8 cellular contexts compared by ENCODE assay signal in the genomic region with DNA sequence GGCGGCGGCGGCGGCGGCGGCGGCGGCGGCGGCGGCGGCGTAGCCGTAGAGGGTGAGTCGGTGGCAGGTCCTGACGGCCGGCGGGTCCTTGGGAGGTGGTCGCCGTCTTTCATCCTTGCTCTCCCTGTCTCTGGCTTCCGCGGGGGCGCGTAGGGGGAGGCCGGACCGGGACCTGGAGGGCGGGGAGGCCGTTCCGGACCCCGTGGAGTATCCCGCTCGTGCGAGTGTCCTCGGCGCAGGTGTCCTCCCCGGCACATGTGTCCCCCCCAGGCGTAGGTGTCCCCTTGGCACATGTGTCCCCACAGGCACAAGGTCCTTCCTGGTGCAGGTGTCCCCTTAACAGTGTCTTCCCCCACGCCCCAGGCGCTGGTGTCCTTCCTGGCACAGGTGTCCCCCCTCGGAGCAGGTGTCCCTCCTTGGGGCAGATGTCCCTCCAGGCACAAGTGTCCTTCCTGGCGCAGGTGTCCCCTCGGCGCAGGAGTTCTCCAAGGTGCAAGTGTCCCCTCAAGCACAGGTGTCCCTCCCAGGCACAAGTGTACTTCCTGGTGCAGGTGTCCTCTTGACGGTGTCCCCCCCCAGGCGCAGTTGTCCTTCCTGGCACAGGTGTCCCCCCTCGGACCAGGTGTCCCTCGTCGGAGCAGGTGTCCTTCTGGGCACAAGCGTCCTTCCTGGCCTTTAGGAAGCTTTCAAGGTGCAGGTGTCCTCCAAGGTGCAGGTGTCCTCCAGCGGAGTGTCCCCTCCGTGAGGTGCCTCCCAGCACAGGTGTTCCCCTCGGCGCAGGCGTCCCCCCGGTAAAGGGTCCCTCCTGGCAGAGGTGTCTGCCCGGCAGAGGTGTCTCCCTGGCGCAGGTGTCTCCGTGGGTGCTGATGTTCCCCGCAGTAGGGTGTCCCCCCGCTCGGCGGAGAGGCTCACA. TPM values are rescaled to one million over a fixed set of nuclear protein-coding genes. Genes with fewer than 3 reads are reported as not detected.
DNase-seq lines count a peak whose midpoint lies in the region; ATAC-seq and TF ChIP-seq lines count a peak whose summit lies in the region.

No MANE protein-coding gene starts in this region.

- H3K27ac ChIP-seq in SK-N-SH (ENCODE audit: low read depth in 2 of 2, low read length in 1 of 2) (peak overlapping the region in 1 of 2 experiments; percentile 48; a peak in 1 of 4 replicates), suprapubic skin (peak overlapping the region; percentile 85)

- no peaks in the 10 kb centered on the region for H3F3A ChIP-seq in SK-N-SH (replicated peaks; ENCODE audit: insufficient read depth)

- CTCF ChIA-PET in SK-N-SH (lab: Yijun Ruan, JAX): interaction anchor here (0.9 kb wide), 1 partner anchor 8 kb away, joined by 3 read pairs; no protein-coding TSS in a partner anchor

- TF ChIP-seq CTCF in SK-N-SH (IDR thresholded peaks at IDR 0.05): no peak
- TF ChIP-seq CTCF in chondrocyte (IDR thresholded peaks at IDR 0.05): no peak
- no peak for TF ChIP-seq CTCF in suprapubic skin (IDR thresholded peaks at IDR 0.05)

- TF ChIP-seq EP300 in SK-N-SH (IDR thresholded peaks at IDR 0.05; ENCODE audit: borderline replicate concordance in 1 of 2, low read depth in 1 of 2, low read length in 1 of 2) (no peak), suprapubic skin (IDR thresholded peaks at IDR 0.05) (no peak)

- H3K9ac ChIP-seq in SK-N-SH: peak overlapping the region; percentile 81

- H3K9me3 Mint-ChIP-seq in chondrocyte (ENCODE audit: low read depth): no peaks in the 10 kb centered on the region
- no peaks in the 10 kb centered on the region for H3K9me3 Mint-ChIP-seq in memory B cell

- 8% methylated on average over 5 of the region's 62 CpGs for WGBS in SK-N-SH (ENCODE audit: low lambda C conversion rate)
- 22% methylated on average over 15 of the region's 62 CpGs for WGBS in suprapubic skin

- H2AFZ ChIP-seq in SK-N-SH (ENCODE audit: low read depth): no peak overlapping the region

- peak overlapping the region; percentile 77 to 90 for H3K4me3 ChIP-seq in SK-N-SH (ENCODE audit: low read depth in 2 of 2, low read length in 1 of 2)
- peak overlapping the region; percentile 84 for H3K4me3 ChIP-seq in suprapubic skin

- no peaks in the 10 kb centered on the region for H3K27me3 ChIP-seq in SK-N-SH (ENCODE audit: insufficient read depth)
- no peaks in the 10 kb centered on the region for H3K27me3 ChIP-seq in suprapubic skin

- H3K36me3 ChIP-seq in SK-N-SH (replicated peaks in 1 of 2; ENCODE audit: control insufficient read depth in 1 of 2, insufficient read depth in 2 of 2, low read length in 1 of 2): peaks cover 8 to 23% of the 10 kb centered on the region in 2 experiments
- H3K36me3 ChIP-seq in suprapubic skin: peaks cover 15% of the 10 kb centered on the region

- no peaks in the 10 kb centered on the region for H3K9me2 ChIP-seq in SK-N-SH

- peaks cover 0 to 17% of the 10 kb centered on the region in 2 experiments; a peak in 1 of 4 replicates for H3K4me1 ChIP-seq in SK-N-SH (ENCODE audit: control insufficient read depth in 1 of 2, insufficient read depth in 2 of 2, low read depth in 1 of 2, low read length in 1 of 2)
- peaks cover 37% of the 10 kb centered on the region for H3K4me1 ChIP-seq in suprapubic skin

- peak overlapping the region; percentile 97 for H3K4me3 Mint-ChIP-seq in chondrocyte (ENCODE audit: unreplicated experiment)
- H3K4me3 Mint-ChIP-seq in memory B cell: peak overlapping the region; percentile 97

- TF ChIP-seq POLR2A in suprapubic skin (IDR thresholded peaks at IDR 0.05): no peak

- no peaks in the 10 kb centered on the region; the same call in 1 of the 2 replicates for H4K20me1 ChIP-seq in SK-N-SH (ENCODE audit: insufficient read depth)

- H3K4me1 Mint-ChIP-seq in chondrocyte (ENCODE audit: low read depth): peaks cover 38% of the 10 kb centered on the region
- H3K4me1 Mint-ChIP-seq in memory B cell: peaks cover 32% of the 10 kb centered on the region

- no peaks in the 10 kb centered on the region for H3K9me3 ChIP-seq in SK-N-SH
- no peaks in the 10 kb centered on the region for H3K9me3 ChIP-seq in suprapubic skin

- ATAC-seq in HG03108 (IDR thresholded peaks at IDR 0.05; ENCODE audit: unreplicated experiment) (peak; percentile 4), memory B cell (ENCODE audit: low read depth) (peak; percentile 15)

- peak overlapping the region; percentile 99 for H3K4me2 ChIP-seq in SK-N-SH

- DNase-seq in NCI-H748 (lab: John Stamatoyannopoulos, UW; ENCODE audit: unreplicated experiment) (peak; percentile 79), NCI-H748 treated with DMSO at 0.1 percent for 48 hours (lab: John Stamatoyannopoulos, UW) (no peak), SK-N-SH (no peak), chondrocyte (ENCODE audit: low spot score) (no peak), memory B cell (ENCODE audit: low spot score in 2 of 2) (peak in 1 of 2 donors; percentile 50), suprapubic skin (ENCODE audit: low spot score in 2 of 2) (peak; percentile 73 to 74), LoVo (ENCODE audit: low spot score) (no peak)

- peaks cover 36% of the 10 kb centered on the region for H3K79me2 ChIP-seq in SK-N-SH (ENCODE audit: insufficient read depth)

- no peak for TF ChIP-seq RAD21 in SK-N-SH (IDR thresholded peaks at IDR 0.05; ENCODE audit: low read length)

- H3K27me3 Mint-ChIP-seq in chondrocyte (ENCODE audit: low read depth) (no peaks in the 10 kb centered on the region), memory B cell (peaks cover 1% of the 10 kb centered on the region)

- peaks cover 18% of the 10 kb centered on the region for H3K36me3 Mint-ChIP-seq in chondrocyte (ENCODE audit: low read depth)
- peaks cover 14% of the 10 kb centered on the region for H3K36me3 Mint-ChIP-seq in memory B cell

- H3K27ac Mint-ChIP-seq in chondrocyte (ENCODE audit: unreplicated experiment) (peak overlapping the region; percentile 27), memory B cell (peak overlapping the region; percentile 15)

- POLR2A ChIA-PET in SK-N-SH (lab: Yijun Ruan, JAX): no interaction called here

TF ChIP-seq in SK-N-SH, 30 proteins besides CTCF, POLR2A, EP300 and RAD21:
- no peak for TF ChIP-seq NFIC (IDR thresholded peaks at IDR 0.05; ENCODE audit: borderline replicate concordance)
- TF ChIP-seq FOXJ3 (CRISPR knock-in tag; IDR thresholded peaks at IDR 0.05): 0 out of 2 replicates have a peak, but pooled peaks have one; percentile 20
TF ChIP-seq in SK-N-SH: peak in this region for 1.

RNA-seq across cellular contexts. Expression of gene EXOC3, which starts 0.5 kb away (rescaled TPM):
- polyA plus RNA-seq in SK-N-SH (2012; rRNA removed): 23.0 and 25.7 TPM in 2 replicates
- polyA plus RNA-seq in SK-N-SH (2012; cell fraction: cytosol; rRNA removed): 12.9 and 16.6 TPM in 2 replicates
- 58.8 and 60.0 TPM in 2 replicates for polyA plus RNA-seq in SK-N-SH (2012; cell fraction: nucleus; rRNA removed)
- 39.4 to 58.1 TPM (median 43.3 TPM) in 3 replicates for total RNA-seq in chondrocyte
- total RNA-seq in suprapubic skin: 100 to 1,000 TPM in 1 of 4 donors, 10 to 100 TPM in 3; 68.9 to 199 (median 83.4) TPM

Comparison
In these comparisons a context has a peak if more than half of its experiments do, and no peak if none do; other contexts are left out.
1. DNase-seq: peak in NCI-H748 (single experiment) and suprapubic skin (2 of 2); none in NCI-H748 treated with DMSO at 0.1 percent for 48 hours (single experiment), SK-N-SH (single experiment), chondrocyte (single experiment) and LoVo (single experiment).